22 cellular contexts compared by ENCODE assay signal in genomic region chr2:60294901-60295590, GRCh38.
A peak's percentile ranks its signal among the peaks of the same experiment; 100 is the strongest.
DNase-seq lines count a peak whose midpoint lies in the region; ATAC-seq and TF ChIP-seq lines count a peak whose summit lies in the region.
"Had no signal": no experiment of that assay in that cellular context is flagged by ENCODE, and none has a peak within 500 bp of the region (broad histone marks: within the 10 kb centered on the region; RNA-seq: fewer than 3 reads in every experiment).

No MANE protein-coding gene starts in this region.

- DNase-seq in ELF-1 (ENCODE audit: low read depth, low spot score): peak; percentile 9
- peak; percentile 90 for DNase-seq in WERI-Rb-1
- DNase-seq in hippocampal formation (lab: John Stamatoyannopoulos, UW): peak; percentile 37 to 61
- peak; percentile 81 for DNase-seq in retina
- DNase-seq in activated T-cell treated with anti-CD3 and anti-CD28 coated beads, Interleukin-2, amount 50 U/mL, for 24 hours: no peak
- no peak for DNase-seq in immature natural killer cell
- DNase-seq: activated CD4-positive, alpha-beta memory T cell treated with anti-CD3 and anti-CD28 coated beads for 36 hours; activated T-cell treated with anti-CD3 and anti-CD28 coated beads, Interleukin-2, amount 50 U/mL, for 48 hours; foreskin fibroblast; NCI-H146; NCI-H524; nephron progenitor cell; PC-3; right cardiac atrium; SK-N-SH; stimulated activated CD4-positive, alpha-beta T cell treated with anti-CD3 and anti-CD28 coated beads, Interleukin-1b, Interleukin-23, amount 100 ng/mL, for 48 hours had no signal

- H3K4me1 Mint-ChIP-seq in activated T-cell treated with anti-CD3 and anti-CD28 coated beads, Interleukin-2, amount 50 U/mL, for 24 hours (ENCODE audit: low read depth): no peaks in the 10 kb centered on the region
- no peaks in the 10 kb centered on the region for H3K4me1 Mint-ChIP-seq in immature natural killer cell
- H3K4me1 Mint-ChIP-seq: central memory CD8-positive, alpha-beta T cell had no signal

- H3K36me3 ChIP-seq in WERI-Rb-1: no peaks in the 10 kb centered on the region
- H3K36me3 ChIP-seq: HAP-1 had no signal

- TF ChIP-seq CTCF in WERI-Rb-1 (IDR thresholded peaks at IDR 0.05; ENCODE audit: low read depth, low read length): peak; percentile 84

- peaks cover 3% of the 10 kb centered on the region for H3K9me3 ChIP-seq in WERI-Rb-1 (ENCODE audit: severe bottlenecking)
- H3K9me3 ChIP-seq: HAP-1, SK-N-SH had no signal

- H3K27ac Mint-ChIP-seq in activated T-cell treated with anti-CD3 and anti-CD28 coated beads, Interleukin-2, amount 50 U/mL, for 24 hours: no peak overlapping the region
- H3K27ac Mint-ChIP-seq in immature natural killer cell: no peak overlapping the region
- H3K27ac Mint-ChIP-seq: activated CD4-positive, alpha-beta memory T cell treated with anti-CD3 and anti-CD28 coated beads for 36 hours; activated naive CD8-positive, alpha-beta T cell; nephron progenitor cell had no signal

- H3K27ac ChIP-seq in WERI-Rb-1: peak overlapping the region; percentile 69

- no peak overlapping the region for H3K4me3 Mint-ChIP-seq in activated T-cell treated with anti-CD3 and anti-CD28 coated beads, Interleukin-2, amount 50 U/mL, for 24 hours
- H3K4me3 Mint-ChIP-seq in immature natural killer cell: no peak overlapping the region
- H3K4me3 Mint-ChIP-seq: activated CD4-positive, alpha-beta memory T cell treated with anti-CD3 and anti-CD28 coated beads for 36 hours; activated naive CD8-positive, alpha-beta T cell; central memory CD8-positive, alpha-beta T cell; nephron progenitor cell had no signal

- no peaks in the 10 kb centered on the region for H3K27me3 ChIP-seq in WERI-Rb-1 (ENCODE audit: insufficient read depth, low read depth, severe bottlenecking)

- H3K36me3 Mint-ChIP-seq in activated T-cell treated with anti-CD3 and anti-CD28 coated beads, Interleukin-2, amount 50 U/mL, for 24 hours (ENCODE audit: low read depth): no peaks in the 10 kb centered on the region
- H3K36me3 Mint-ChIP-seq in immature natural killer cell: no peaks in the 10 kb centered on the region
- H3K36me3 Mint-ChIP-seq: activated CD4-positive, alpha-beta memory T cell treated with anti-CD3 and anti-CD28 coated beads for 36 hours; activated naive CD8-positive, alpha-beta T cell had no signal

- ATAC-seq in GM18511 (IDR thresholded peaks at IDR 0.05; ENCODE audit: unreplicated experiment) (no peak), GM21381 (IDR thresholded peaks at IDR 0.05; ENCODE audit: unreplicated experiment) (no peak)
- ATAC-seq: PC-3 had no signal

- H3K27me3 Mint-ChIP-seq in activated T-cell treated with anti-CD3 and anti-CD28 coated beads, Interleukin-2, amount 50 U/mL, for 24 hours: peaks cover 2% of the 10 kb centered on the region
- H3K27me3 Mint-ChIP-seq in immature natural killer cell (ENCODE audit: low read depth in 3 of 3): peaks cover 0 to 3% (median 2%) of the 10 kb centered on the region in 3 donors

- no peaks in the 10 kb centered on the region for H3K9me3 Mint-ChIP-seq in activated T-cell treated with anti-CD3 and anti-CD28 coated beads, Interleukin-2, amount 50 U/mL, for 24 hours
- peaks cover 0 to 6% (median 2%) of the 10 kb centered on the region in 6 donors for H3K9me3 Mint-ChIP-seq in immature natural killer cell
- H3K9me3 Mint-ChIP-seq: activated CD4-positive, alpha-beta memory T cell treated with anti-CD3 and anti-CD28 coated beads for 36 hours; central memory CD8-positive, alpha-beta T cell had no signal

- H3K4me3 ChIP-seq in WERI-Rb-1 (ENCODE audit: low read depth, low read length): no peak overlapping the region
- H3K4me3 ChIP-seq: HAP-1, lung had no signal

Comparison
In these comparisons a context has a peak if more than half of its experiments do, and no peak if none do; other contexts are left out.
1. DNase-seq: peak in ELF-1 (single experiment), WERI-Rb-1 (single experiment), hippocampal formation (2 of 2) and retina (single experiment); none in activated T-cell treated with anti-CD3 and anti-CD28 coated beads, Interleukin-2, amount 50 U/mL, for 24 hours (single experiment) and immature natural killer cell (0 of 3).